ENCODE assay signal across 1 cellular context in genomic region chr2:215841175-215841816, GRCh38.
TF ChIP-seq lines count a peak whose summit lies in the region.

No MANE protein-coding gene starts in this region.

TF ChIP-seq in IMR-90, 13 proteins besides CTCF, POLR2A, EP300 and RAD21 (continued from another document):
- no peak for TF ChIP-seq ELK1 (IDR thresholded peaks at IDR 0.05; ENCODE audit: borderline replicate concordance, low read depth, low read length)
- TF ChIP-seq MAFK (IDR thresholded peaks at IDR 0.05; ENCODE audit: low read depth, low read length): no peak
- TF ChIP-seq USF2 (IDR thresholded peaks at IDR 0.05; ENCODE audit: low read depth, low read length): no peak
- no peak for TF ChIP-seq MXI1 (IDR thresholded peaks at IDR 0.05; ENCODE audit: borderline replicate concordance, low read depth, low read length)
- TF ChIP-seq FOS (IDR thresholded peaks at IDR 0.05; ENCODE audit: low read depth, low read length): no peak
- TF ChIP-seq BHLHE40 (IDR thresholded peaks at IDR 0.05; ENCODE audit: low read depth, low read length): no peak
- no peak for TF ChIP-seq RFX5 (IDR thresholded peaks at IDR 0.05; ENCODE audit: low read depth, low read length)
- no peak for TF ChIP-seq RCOR1 (IDR thresholded peaks at IDR 0.05; ENCODE audit: insufficient replicate concordance, low read length)
- no peak for TF ChIP-seq MAZ (IDR thresholded peaks at IDR 0.05; ENCODE audit: borderline replicate concordance, low read depth, low read length)
- TF ChIP-seq CHD1 (IDR thresholded peaks at IDR 0.05; ENCODE audit: low read depth, low read length): no peak
- TF ChIP-seq CEBPB (IDR thresholded peaks at IDR 0.05; ENCODE audit: low read depth, low read length): no peak
TF ChIP-seq in IMR-90: peak in this region for 0.
